In genomic region chr17:38464723-38465419, GRCh38 we compare ENCODE assay signal across 8 cellular contexts. TPM values are rescaled to one million over a fixed set of nuclear protein-coding genes. Genes with fewer than 3 reads are reported as not detected.
DNase-seq lines count a peak whose midpoint lies in the region; ATAC-seq, FAIRE-seq and TF ChIP-seq lines count a peak whose summit lies in the region.

No MANE protein-coding gene starts in this region.

- peak overlapping the region; percentile 60 for H3K4me3 Mint-ChIP-seq in Calu3 (ENCODE audit: low read depth, unreplicated experiment)

- H3K9me1 ChIP-seq in endothelial cell of umbilical vein (replicated peaks; ENCODE audit: control insufficient read depth, extremely low read depth, insufficient read depth, low read length), result no peaks in the 10 kb centered on the region

- dilution Hi-C loops in endothelial cell of umbilical vein (cut with MboI; ENCODE audit: extremely low pct_ligation_motif_present, low sequenced_read_pairs), result no loop called here

- H3K36me3 Mint-ChIP-seq in Calu3 (ENCODE audit: insufficient read depth, unreplicated experiment), result peaks cover 21% of the 10 kb centered on the region

- POLR2A ChIA-PET in endothelial cell of umbilical vein (lab: Charles Lee), result interaction anchor here (1.0 to 2.0 kb wide), 3 partner anchors 13 to 15 kb away, joined by 3 to 11 read pairs (median 3); no protein-coding TSS in a partner anchor

- H3K9me3 Mint-ChIP-seq in Calu3 (ENCODE audit: low read depth, unreplicated experiment), result peaks cover 4% of the 10 kb centered on the region

- H4K20me1 ChIP-seq in endothelial cell of umbilical vein (replicated peaks; ENCODE audit: control insufficient read depth, extremely low read depth, insufficient read depth, low read length), result no peaks in the 10 kb centered on the region

- H3K9me3 ChIP-seq in endothelial cell of umbilical vein (replicated peaks; ENCODE audit: control insufficient read depth, insufficient read depth, low read length), result no peaks in the 10 kb centered on the region
- no peaks in the 10 kb centered on the region for H3K9me3 ChIP-seq in vagina

- FAIRE-seq in endothelial cell of umbilical vein (lab: Jason Lieb, UNC), result no peak

- TF ChIP-seq CTCF in Calu3 (IDR thresholded peaks at IDR 0.05; ENCODE audit: unreplicated experiment) (no peak), endothelial cell of umbilical vein (IDR thresholded peaks at IDR 0.05; ENCODE audit: extremely low read depth in 1 of 2, insufficient read depth in 1 of 2, low read depth in 1 of 2, low read length in 2 of 2) (no peak), vagina (IDR thresholded peaks at IDR 0.05) (no peak)

- H3K36me3 ChIP-seq in endothelial cell of umbilical vein (ENCODE audit: control insufficient read depth in 2 of 2, extremely low read depth in 1 of 2, insufficient read depth in 2 of 2, low read length in 2 of 2), result peaks cover 30 to 58% of the 10 kb centered on the region in 2 experiments
- peaks cover 0 to 25% of the 10 kb centered on the region in 2 donors for H3K36me3 ChIP-seq in vagina

- no peaks in the 10 kb centered on the region for H3K27me3 ChIP-seq in endothelial cell of umbilical vein (ENCODE audit: control insufficient read depth in 2 of 2, insufficient read depth in 2 of 2, low read length in 2 of 2)
- H3K27me3 ChIP-seq in vagina, result no peaks in the 10 kb centered on the region

- TF ChIP-seq POLR2A in endothelial cell of umbilical vein (IDR thresholded peaks at IDR 0.05; ENCODE audit: low read depth, low read length) (peak; percentile 64), vagina (IDR thresholded peaks at IDR 0.05) (peak in 1 of 2 donors; percentile 5)

- H3K4me1 Mint-ChIP-seq in Calu3 (ENCODE audit: low read depth, unreplicated experiment), result peaks cover 25% of the 10 kb centered on the region

- no peak overlapping the region for H2AFZ ChIP-seq in endothelial cell of umbilical vein (ENCODE audit: low read depth, low read length)

- BruUV-seq in Calu3 (replicated peaks; lab: Mats Ljungman, UMichigan), result no TSS peak
- BruUV-seq in endothelial cell of umbilical vein (replicated peaks; lab: Mats Ljungman, UMichigan), result no TSS peak

- CTCF ChIA-PET in Calu3 (lab: Charles Lee), result interaction anchor here (0.6 to 2.1 kb wide), 17 partner anchors 10 to 1504 kb away, joined by 3 to 12 read pairs (median 4); no protein-coding TSS in a partner anchor
- CTCF ChIA-PET in endothelial cell of umbilical vein (lab: Charles Lee), result interaction anchor here (1.0 to 2.1 kb wide), 7 partner anchors 9 to 116 kb away, joined by 3 to 20 read pairs (median 5); no protein-coding TSS in a partner anchor

- peak overlapping the region; percentile 1 for H3K4me2 ChIP-seq in endothelial cell of umbilical vein (ENCODE audit: insufficient read depth, low read length)

- peak overlapping the region; percentile 70 for H3K9ac ChIP-seq in endothelial cell of umbilical vein (replicated peaks; ENCODE audit: extremely low read depth, insufficient read depth, low read length)

- H3K4me1 ChIP-seq in endothelial cell of umbilical vein (ENCODE audit: control insufficient read depth, extremely low read depth, insufficient read depth, low read length) (peaks cover 22% of the 10 kb centered on the region), vagina (peaks cover 73% of the 10 kb centered on the region)

- H3K27ac ChIP-seq in endothelial cell of umbilical vein (ENCODE audit: insufficient read depth, low read depth, low read length) (peak overlapping the region; percentile 65), vagina (peak overlapping the region; percentile 97)

- peak overlapping the region; percentile 68 for H3K27ac Mint-ChIP-seq in Calu3 (ENCODE audit: unreplicated experiment)

- ATAC-seq in HG03135 (IDR thresholded peaks at IDR 0.05; ENCODE audit: unreplicated experiment) (no peak), HG03469 (IDR thresholded peaks at IDR 0.05; ENCODE audit: unreplicated experiment) (no peak)

- intact Hi-C loops in Calu3 (cut with micrococcal nuclease; ENCODE audit: unreplicated experiment) (loop anchor here (2.0 kb wide), 1 partner anchor 14 kb away; no protein-coding TSS in a partner anchor), endothelial cell of umbilical vein (cut with micrococcal nuclease) (loop anchor here (1.0 kb wide), 1 partner anchor 13 kb away; no protein-coding TSS in a partner anchor), vagina (cut with DNase I) (no loop called here)

- H3K4me3 ChIP-seq in endothelial cell of umbilical vein (replicated peaks in 1 of 3; ENCODE audit: insufficient read depth in 1 of 3, low read depth in 1 of 3, low read length in 3 of 3) (peak overlapping the region in 1 of 3 experiments; percentile 23), vagina (peak overlapping the region; percentile 53 to 73)

- peaks cover 14% of the 10 kb centered on the region for H3K27me3 Mint-ChIP-seq in Calu3 (ENCODE audit: unreplicated experiment)

- DNase-seq in Calu3 (peak; percentile 94), NCI-H510A (lab: John Stamatoyannopoulos, UW) (peak; percentile 48), endothelial cell of umbilical vein (ENCODE audit: low read depth, low spot score) (peak; percentile 81), middle frontal gyrus (ENCODE audit: extremely low spot score, low spot score) (peak; percentile 86), vagina (ENCODE audit: extremely low spot score in 2 of 2) (peak in 1 of 2 donors; percentile 96), GM19238 (ENCODE audit: insufficient read length, low spot score) (no peak)

- peaks cover 71% of the 10 kb centered on the region for H3K79me2 ChIP-seq in endothelial cell of umbilical vein (ENCODE audit: control insufficient read depth, insufficient read depth, low read length)

TF ChIP-seq in endothelial cell of umbilical vein, 7 proteins besides CTCF, POLR2A, EP300 and RAD21:
- TF ChIP-seq POLR2AphosphoS5 (IDR thresholded peaks at IDR 0.05; ENCODE audit: insufficient read depth, low read depth, low read length) (peak; percentile 52), MAX (IDR thresholded peaks at IDR 0.05; ENCODE audit: insufficient read depth, insufficient read length) (peak; percentile 22), GATA2 (IDR thresholded peaks at IDR 0.05; ENCODE audit: insufficient read depth, insufficient read length, low read depth, low read length) (no peak)

RNA-seq across cellular contexts. Expression of gene ARHGAP23, which starts 36.6 kb away (rescaled TPM):
- total RNA-seq in Calu3 (2022) (140 and 304 TPM in 2 replicates), endothelial cell of umbilical vein (152 and 190 TPM in 2 replicates), vagina (70.2 TPM)
- polyA plus RNA-seq in endothelial cell of umbilical vein, result 22.3 and 25.4 TPM in 2 replicates
- polyA plus RNA-seq in endothelial cell of umbilical vein (2011; cell fraction: cytosol; rRNA removed), result 22.9 and 25.3 TPM in 2 replicates
- 53.1 and 59.2 TPM in 2 replicates for polyA plus RNA-seq in endothelial cell of umbilical vein (2011; cell fraction: nucleus; rRNA removed)
- 49.6 and 59.2 TPM in 2 replicates for polyA plus RNA-seq in endothelial cell of umbilical vein (2012)
- polyA minus RNA-seq in endothelial cell of umbilical vein, result 42.0 and 76.2 TPM in 2 replicates
- 23.5 TPM for polyA minus RNA-seq in endothelial cell of umbilical vein (2011; cell fraction: cytosol; rRNA and poly(A)+ RNA removed)
- polyA minus RNA-seq in endothelial cell of umbilical vein (2011; cell fraction: nucleus; rRNA and poly(A)+ RNA removed), result 63.5 and 75.4 TPM in 2 replicates
